ENCODE assay signal across 27 cellular contexts in the genomic region with DNA sequence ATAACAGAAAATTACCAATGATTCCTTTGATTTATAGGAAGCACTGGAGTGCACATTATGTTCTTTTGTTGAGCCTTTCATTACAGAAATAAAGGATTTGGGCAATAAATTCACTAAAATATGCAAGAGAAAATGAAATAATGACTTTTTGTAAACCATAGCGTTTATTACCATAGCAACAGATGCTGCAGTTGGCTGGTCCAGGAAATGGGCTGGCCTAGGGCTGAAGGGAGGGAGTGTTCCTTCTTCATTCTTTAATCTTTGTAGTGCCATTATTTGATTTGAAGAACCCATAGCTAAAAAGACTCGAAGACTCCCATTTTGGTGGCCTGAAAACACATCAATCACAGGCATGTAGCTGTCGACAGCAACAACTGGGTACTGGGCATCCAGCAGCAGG.
"Had no signal": no experiment of that assay in that cellular context is flagged by ENCODE, and none has a peak within 500 bp of the region (broad histone marks: within the 10 kb centered on the region; RNA-seq: fewer than 3 reads in every experiment).

No MANE protein-coding gene starts in this region.

- H3K27ac Mint-ChIP-seq: natural killer cell; nephron; neural progenitor cell; progenitor cell of endocrine pancreas; stimulated activated effector memory CD8-positive, alpha-beta T cell treated with anti-CD3 and anti-CD28 coated beads, Interleukin-12 subunit alpha, Interleukin-12 subunit beta, amount 100 ng/mL, for 72 hours; stimulated activated naive B cell treated with anti-CD40 and anti-IgM and Interleukin-4, amounts not matched to agents 10 μg/mL and 1 μg/mL and 100 μg/mL, for 72 hours had no signal

- H3K27me3 ChIP-seq: neural progenitor cell, ovary, right lobe of liver, sigmoid colon, stomach, thyroid gland, tibial nerve, upper lobe of left lung, vagina had no signal

- DNase-seq: natural killer cell; occipital lobe; ovary; posterior cingulate gyrus; psoas muscle; right cardiac atrium; right lobe of liver; sigmoid colon; small intestine; stimulated activated CD4-positive, alpha-beta T cell treated with anti-CD3 and anti-CD28 coated beads, Interleukin-15, amount 100 ng/mL, for 24 hours; stimulated activated CD4-positive, alpha-beta T cell treated with anti-CD3 and anti-CD28 coated beads, Interleukin-2, amount 100 ng/mL, for 24 hours; stimulated activated CD4-positive, alpha-beta T cell treated with anti-CD3 and anti-CD28 coated beads, Interleukin-2, amount 100 ng/mL, for 48 hours; stimulated activated CD4-positive, alpha-beta T cell treated with anti-CD3 and anti-CD28 coated beads, Interleukin-4, amount 100 ng/mL, for 24 hours; stimulated activated naive B cell treated with anti-CD40 and anti-IgM and Interleukin-4, amounts not matched to agents 10 μg/mL and 1 μg/mL and 100 μg/mL, for 72 hours; stimulated activated naive CD4-positive, alpha-beta T cell treated with Interleukin-2 at 50 U/mL for 16 hours; stomach; thyroid gland; trophoblast cell; upper lobe of left lung had no signal

- H3K4me3 Mint-ChIP-seq: natural killer cell; nephron; neural progenitor cell; stimulated activated effector memory CD8-positive, alpha-beta T cell treated with anti-CD3 and anti-CD28 coated beads, Interleukin-12 subunit alpha, Interleukin-12 subunit beta, amount 100 ng/mL, for 72 hours; stimulated activated naive B cell treated with anti-CD40 and anti-IgM and Interleukin-4, amounts not matched to agents 10 μg/mL and 1 μg/mL and 100 μg/mL, for 72 hours had no signal

- H2AFZ ChIP-seq: neural progenitor cell, parathyroid adenoma had no signal

- H3K9ac ChIP-seq: neural progenitor cell, parathyroid adenoma had no signal

- H3K27me3 Mint-ChIP-seq: progenitor cell of endocrine pancreas; stimulated activated naive B cell treated with anti-CD40 and anti-IgM and Interleukin-4, amounts not matched to agents 10 μg/mL and 1 μg/mL and 100 μg/mL, for 72 hours had no signal

- ATAC-seq: natural killer cell; psoas muscle; right cardiac atrium; right lobe of liver; stimulated activated effector memory CD8-positive, alpha-beta T cell treated with anti-CD3 and anti-CD28 coated beads, Interleukin-12 subunit alpha, Interleukin-12 subunit beta, amount 100 ng/mL, for 72 hours; stimulated activated naive B cell treated with anti-CD40 and anti-IgM and Interleukin-4, amounts not matched to agents 10 μg/mL and 1 μg/mL and 100 μg/mL, for 72 hours had no signal

- H3K9me3 Mint-ChIP-seq: natural killer cell; nephron; neural progenitor cell; stimulated activated effector memory CD8-positive, alpha-beta T cell treated with anti-CD3 and anti-CD28 coated beads, Interleukin-12 subunit alpha, Interleukin-12 subunit beta, amount 100 ng/mL, for 72 hours; stimulated activated naive B cell treated with anti-CD40 and anti-IgM and Interleukin-4, amounts not matched to agents 10 μg/mL and 1 μg/mL and 100 μg/mL, for 72 hours had no signal

- H3K36me3 ChIP-seq: ovary had no signal

- H3K4me1 Mint-ChIP-seq: natural killer cell; nephron; neural progenitor cell; stimulated activated effector memory CD8-positive, alpha-beta T cell treated with anti-CD3 and anti-CD28 coated beads, Interleukin-12 subunit alpha, Interleukin-12 subunit beta, amount 100 ng/mL, for 72 hours had no signal

- H3K9me3 ChIP-seq: ovary, psoas muscle, right lobe of liver, sigmoid colon, stomach, thoracic aorta, thyroid gland, tibial nerve, upper lobe of left lung, vagina had no signal

- H3K4me1 ChIP-seq: neural progenitor cell, parathyroid adenoma, psoas muscle, right lobe of liver, sigmoid colon, stomach, tibial nerve, upper lobe of left lung, vagina had no signal

- H3K79me2 ChIP-seq: parathyroid adenoma had no signal

- H3K4me3 ChIP-seq: neural progenitor cell, ovary, psoas muscle, right lobe of liver, sigmoid colon, stomach, thoracic aorta, thyroid gland, tibial nerve, upper lobe of left lung, vagina had no signal

- H3K4me2 ChIP-seq: neural progenitor cell had no signal

- H3K27ac ChIP-seq: neural progenitor cell, ovary, parathyroid adenoma, psoas muscle, right lobe of liver, sigmoid colon, stomach, thoracic aorta, thyroid gland, tibial nerve, upper lobe of left lung, vagina had no signal
